34 cellular contexts compared by ENCODE assay signal in the genomic region with DNA sequence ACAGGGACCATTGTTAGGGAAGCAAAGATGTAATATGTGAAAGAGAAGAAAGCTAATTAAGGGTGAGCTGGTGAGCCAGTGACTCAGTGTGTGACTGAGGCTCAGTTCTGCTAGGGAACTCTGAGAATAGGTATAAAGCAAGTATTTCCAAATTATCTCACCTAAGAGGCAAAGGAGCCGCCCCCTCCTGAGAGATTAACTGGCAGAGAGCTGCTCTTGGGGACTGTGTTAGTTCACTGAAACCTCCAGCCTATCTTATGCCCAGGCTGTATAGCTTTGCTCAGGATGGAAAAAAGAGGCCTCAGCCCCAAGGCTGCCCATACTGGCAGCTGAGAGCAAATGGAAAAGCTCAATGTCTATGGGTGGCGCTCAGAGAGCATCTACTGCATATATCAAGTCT.
"Had no signal": no experiment of that assay in that cellular context is flagged by ENCODE, and none has a peak within 500 bp of the region (broad histone marks: within the 10 kb centered on the region; RNA-seq: fewer than 3 reads in every experiment).

No MANE protein-coding gene starts in this region.

- DNase-seq: activated CD4-positive, alpha-beta T cell treated with anti-CD3 and anti-CD28 coated beads for 36 hours; activated CD4-positive, alpha-beta T cell treated with anti-CD3 and anti-CD28 coated beads, Interleukin-2, amount 10 ng/mL, durations not matched to agents 7 days and 5 days; activated CD4-positive, alpha-beta T cell treated with anti-CD3 and anti-CD28 coated beads, Interleukin-2, amount 50 U/mL, for 48 hours; activated CD8-positive, alpha-beta T cell treated with anti-CD3 and anti-CD28 coated beads, Interleukin-2, amount 10 ng/mL, durations not matched to agents 7 days and 5 days; activated gamma-delta T cell; activated naive CD4-positive, alpha-beta T cell treated with Interleukin-2 at 50 U/mL for 16 hours; activated naive CD8-positive, alpha-beta T cell treated with anti-CD3 and anti-CD28 coated beads, Interleukin-2, amount 10 ng/mL, durations not matched to agents 7 days and 5 days; activated T-cell treated with anti-CD3 and anti-CD28 coated beads, Interleukin-2, amount 50 U/mL, for 24 hours; amygdala; Kasumi-1; KG1; MG63; NCI-H1048; NCI-H1105 treated with DMSO at 0.1 percent for 48 hours; NCI-H1436 treated with DMSO at 0.1 percent for 48 hours; NCI-H1694 treated with DMSO at 0.1 percent for 48 hours; NCI-H2029; NCI-H2107; NCI-H2171; NCI-H510A; NCI-H526; NCI-H748 treated with DMSO at 0.1 percent for 48 hours; NK-92 treated with Interleukin-12 subunit alpha and Interleukin-12 subunit beta, amount 100 ng/mL, for 24 hours; PC-9; SJCRH30; T1000 had no signal

- H3K36me3 ChIP-seq: ascending aorta, cardiac muscle cell, MG63, SJCRH30 had no signal

- H3K9me3 Mint-ChIP-seq: activated CD4-positive, alpha-beta T cell treated with anti-CD3 and anti-CD28 coated beads, Interleukin-2, amount 10 ng/mL, durations not matched to agents 7 days and 5 days; activated naive CD8-positive, alpha-beta T cell treated with anti-CD3 and anti-CD28 coated beads, Interleukin-2, amount 10 ng/mL, durations not matched to agents 7 days and 5 days; activated T-cell treated with anti-CD3 and anti-CD28 coated beads, Interleukin-2, amount 50 U/mL, for 24 hours; activated T-helper 2 cell treated with anti-CD3 and anti-CD28 coated beads, Interferon-gamma antibody, Interleukin-2, Interleukin-4, amounts not matched to agents 10 μg/mL and 5 μg/mL and 100 μg/mL, durations not matched to agents 14 hours and 24 hours and 36 hours had no signal

- H3K36me3 Mint-ChIP-seq: activated naive CD4-positive, alpha-beta T cell treated with anti-CD3 and anti-CD28 coated beads, Interleukin-2, amount 50 U/mL, for 24 hours; activated naive CD8-positive, alpha-beta T cell treated with anti-CD3 and anti-CD28 coated beads, Interleukin-2, amount 10 ng/mL, durations not matched to agents 7 days and 5 days had no signal

- H3K4me3 ChIP-seq: ascending aorta, cardiac muscle cell, MG63, PC-9, SJCRH30, SK-N-MC had no signal

- H3K9me3 ChIP-seq: ascending aorta, MG63, SJCRH30 had no signal

- H3K4me1 ChIP-seq: ascending aorta, SJCRH30 had no signal

- H3K27ac Mint-ChIP-seq: activated CD4-positive, alpha-beta T cell treated with anti-CD3 and anti-CD28 coated beads for 36 hours; activated CD4-positive, alpha-beta T cell treated with anti-CD3 and anti-CD28 coated beads, Interleukin-2, amount 10 ng/mL, durations not matched to agents 7 days and 5 days; activated CD8-positive, alpha-beta T cell treated with anti-CD3 and anti-CD28 coated beads, Interleukin-2, amount 10 ng/mL, durations not matched to agents 7 days and 5 days; activated naive CD4-positive, alpha-beta T cell treated with anti-CD3 and anti-CD28 coated beads, Interleukin-2, amount 50 U/mL, for 24 hours; activated naive CD8-positive, alpha-beta T cell treated with anti-CD3 and anti-CD28 coated beads, Interleukin-2, amount 10 ng/mL, durations not matched to agents 7 days and 5 days; activated T-cell treated with anti-CD3 and anti-CD28 coated beads, Interleukin-2, amount 50 U/mL, for 24 hours; activated T-helper 2 cell treated with anti-CD3 and anti-CD28 coated beads, Interferon-gamma antibody, Interleukin-2, Interleukin-4, amounts not matched to agents 10 μg/mL and 5 μg/mL and 100 μg/mL, durations not matched to agents 14 hours and 24 hours and 36 hours had no signal

- H3K4me3 Mint-ChIP-seq: activated CD4-positive, alpha-beta T cell treated with anti-CD3 and anti-CD28 coated beads for 36 hours; activated CD4-positive, alpha-beta T cell treated with anti-CD3 and anti-CD28 coated beads, Interleukin-2, amount 10 ng/mL, durations not matched to agents 7 days and 5 days; activated CD8-positive, alpha-beta T cell treated with anti-CD3 and anti-CD28 coated beads, Interleukin-2, amount 10 ng/mL, durations not matched to agents 7 days and 5 days; activated naive CD4-positive, alpha-beta T cell treated with anti-CD3 and anti-CD28 coated beads, Interleukin-2, amount 50 U/mL, for 24 hours; activated naive CD8-positive, alpha-beta T cell treated with anti-CD3 and anti-CD28 coated beads, Interleukin-2, amount 10 ng/mL, durations not matched to agents 7 days and 5 days; activated T-cell treated with anti-CD3 and anti-CD28 coated beads, Interleukin-2, amount 50 U/mL, for 24 hours had no signal

- H3K27me3 Mint-ChIP-seq: activated CD4-positive, alpha-beta T cell treated with anti-CD3 and anti-CD28 coated beads for 36 hours; activated CD4-positive, alpha-beta T cell treated with anti-CD3 and anti-CD28 coated beads, Interleukin-2, amount 10 ng/mL, durations not matched to agents 7 days and 5 days; activated naive CD4-positive, alpha-beta T cell treated with anti-CD3 and anti-CD28 coated beads, Interleukin-2, amount 50 U/mL, for 24 hours; activated naive CD8-positive, alpha-beta T cell treated with anti-CD3 and anti-CD28 coated beads, Interleukin-2, amount 10 ng/mL, durations not matched to agents 7 days and 5 days; activated T-cell treated with anti-CD3 and anti-CD28 coated beads, Interleukin-2, amount 50 U/mL, for 24 hours had no signal

- H3K27ac ChIP-seq: ascending aorta, cardiac muscle cell, PC-9, RWPE1, SJCRH30, SK-N-MC had no signal

- ATAC-seq: activated CD4-positive, alpha-beta T cell treated with anti-CD3 and anti-CD28 coated beads for 36 hours; activated CD4-positive, CD25-positive, alpha-beta regulatory T cell treated with anti-CD3 and anti-CD28 coated beads, Interleukin-2, amount 50 U/mL, for 24 hours; activated CD8-positive, alpha-beta T cell treated with anti-CD3 and anti-CD28 coated beads, Interleukin-2, amount 10 ng/mL, durations not matched to agents 7 days and 5 days; Right ventricle myocardium inferior had no signal

- H3K4me1 Mint-ChIP-seq: activated CD4-positive, alpha-beta T cell treated with anti-CD3 and anti-CD28 coated beads for 36 hours; activated CD4-positive, alpha-beta T cell treated with anti-CD3 and anti-CD28 coated beads, Interleukin-2, amount 10 ng/mL, durations not matched to agents 7 days and 5 days; activated naive CD4-positive, alpha-beta T cell treated with anti-CD3 and anti-CD28 coated beads, Interleukin-2, amount 50 U/mL, for 24 hours; activated naive CD8-positive, alpha-beta T cell treated with anti-CD3 and anti-CD28 coated beads, Interleukin-2, amount 10 ng/mL, durations not matched to agents 7 days and 5 days had no signal

- H3K27me3 ChIP-seq: ascending aorta, cardiac muscle cell, SJCRH30 had no signal
